8 cellular contexts compared by ENCODE assay signal in the genomic region with DNA sequence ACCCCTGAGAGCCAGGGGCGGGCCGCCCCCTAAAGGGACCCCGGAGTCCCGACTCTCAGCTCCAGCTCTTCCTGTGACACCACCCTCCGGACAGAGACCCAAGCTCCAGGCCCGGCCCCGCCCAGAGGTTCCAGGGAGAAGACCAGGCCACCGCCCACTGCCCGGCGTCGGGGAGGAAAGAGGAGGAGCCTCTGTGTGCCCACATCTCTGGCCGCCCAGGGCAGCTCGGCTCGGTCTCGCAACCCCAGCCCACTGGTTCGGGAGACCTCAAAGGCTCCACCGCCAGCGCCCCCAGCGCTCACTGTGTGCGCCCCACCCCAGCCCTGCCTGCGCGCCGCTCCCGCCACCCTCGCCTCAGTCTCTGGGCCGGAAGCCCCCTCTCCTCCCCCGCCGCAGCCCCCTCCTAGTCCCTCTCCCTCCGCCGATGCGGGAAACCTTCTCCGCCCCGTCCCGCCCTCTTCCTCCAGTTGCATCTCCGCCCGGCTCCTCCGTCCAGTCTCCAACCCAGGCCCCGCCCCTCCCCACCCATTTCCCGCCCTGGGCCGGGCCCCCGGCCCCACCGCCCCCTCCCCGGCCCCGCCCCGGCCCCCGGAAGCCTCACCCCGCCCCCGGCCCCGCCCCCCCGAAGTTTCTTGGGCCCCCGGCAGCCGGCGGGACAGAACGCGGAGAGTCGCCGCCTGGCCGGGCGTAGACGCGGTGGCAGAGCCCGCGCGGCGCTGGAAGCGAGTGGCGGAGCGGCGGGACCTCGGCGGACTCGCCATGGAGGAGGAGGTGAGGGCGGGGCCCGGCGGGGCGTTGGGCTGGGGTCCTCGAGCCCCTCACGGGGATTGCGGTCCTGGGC. TPM values are rescaled to one million over a fixed set of nuclear protein-coding genes. Genes with fewer than 3 reads are reported as not detected.
DNase-seq lines count a peak whose midpoint lies in the region; ATAC-seq and TF ChIP-seq lines count a peak whose summit lies in the region.

PLEKHO2 (plus strand) TSS at position 658 of the 841 bp plus-strand sequence; CDS start at position 760, 102 bp downstream.

- peak within 1 kb of the TSS; percentile 85 for H3K4me3 ChIP-seq in colonic mucosa

- no peak for TF ChIP-seq CTCF in colonic mucosa (IDR thresholded peaks at IDR 0.05)

- H3K9me3 ChIP-seq in colonic mucosa = no peaks in the 10 kb centered on the region

- DNase-seq in AML-193 (lab: John Stamatoyannopoulos, UW) (peak; percentile 90 to 95), NCI-H526 (lab: John Stamatoyannopoulos, UW) (peak; percentile 95 to 98), colonic mucosa (peak; percentile 94)
- DNase-seq in activated CD4-positive, alpha-beta T cell treated with anti-CD3 and anti-CD28 coated beads for 48 hours = peak; percentile 86
- DNase-seq in stimulated activated CD4-positive, alpha-beta T cell treated with anti-CD3 and anti-CD28 coated beads, Interleukin-1b, Interleukin-23, amount 100 ng/mL, for 24 hours (ENCODE audit: low read depth in 4 of 4, low spot score in 1 of 4) = peak; percentile 42 to 88 (median 70)

- ATAC-seq in GM19043 (IDR thresholded peaks at IDR 0.05; ENCODE audit: low read depth, unreplicated experiment) = peak; percentile 54
- peak; percentile 64 for ATAC-seq in HG03354 (IDR thresholded peaks at IDR 0.05; ENCODE audit: poor library complexity, severe bottlenecking, unreplicated experiment)

- H3K27me3 ChIP-seq in colonic mucosa = no peaks in the 10 kb centered on the region
- no peaks in the 10 kb centered on the region for H3K27me3 ChIP-seq in layer of hippocampus (ENCODE audit: control insufficient read depth, insufficient read depth, low read length)

- intact Hi-C loops in colonic mucosa (cut with DNase I) = no loop called here

- H3K9ac ChIP-seq in colonic mucosa (ENCODE audit: low read depth in 2 of 2, low read length in 2 of 2) = peak within 1 kb of the TSS; percentile 88 to 92

- no peaks in the 10 kb centered on the region for H3K36me3 ChIP-seq in colonic mucosa

- H3K4me1 ChIP-seq in colonic mucosa = no peaks in the 10 kb centered on the region

- peak within 1 kb of the TSS; percentile 81 for H3K27ac ChIP-seq in colonic mucosa
- H3K27ac ChIP-seq in layer of hippocampus (ENCODE audit: low read depth, low read length) = peak within 1 kb of the TSS; percentile 92

RNA-seq across cellular contexts. Expression of gene PLEKHO2, which starts in this region (rescaled TPM):
- 10 to 100 TPM in 1 of 2 donors, 1 to 10 TPM in 1; 4.4 to 13.6 TPM for total RNA-seq in colonic mucosa

Comparison
In these comparisons a context has a peak if more than half of its experiments do, and no peak if none do; other contexts are left out.
1. Peak in every context shown above with its lines: DNase-seq, ATAC-seq, H3K4me3 ChIP-seq and H3K27ac ChIP-seq.